In the genomic region with DNA sequence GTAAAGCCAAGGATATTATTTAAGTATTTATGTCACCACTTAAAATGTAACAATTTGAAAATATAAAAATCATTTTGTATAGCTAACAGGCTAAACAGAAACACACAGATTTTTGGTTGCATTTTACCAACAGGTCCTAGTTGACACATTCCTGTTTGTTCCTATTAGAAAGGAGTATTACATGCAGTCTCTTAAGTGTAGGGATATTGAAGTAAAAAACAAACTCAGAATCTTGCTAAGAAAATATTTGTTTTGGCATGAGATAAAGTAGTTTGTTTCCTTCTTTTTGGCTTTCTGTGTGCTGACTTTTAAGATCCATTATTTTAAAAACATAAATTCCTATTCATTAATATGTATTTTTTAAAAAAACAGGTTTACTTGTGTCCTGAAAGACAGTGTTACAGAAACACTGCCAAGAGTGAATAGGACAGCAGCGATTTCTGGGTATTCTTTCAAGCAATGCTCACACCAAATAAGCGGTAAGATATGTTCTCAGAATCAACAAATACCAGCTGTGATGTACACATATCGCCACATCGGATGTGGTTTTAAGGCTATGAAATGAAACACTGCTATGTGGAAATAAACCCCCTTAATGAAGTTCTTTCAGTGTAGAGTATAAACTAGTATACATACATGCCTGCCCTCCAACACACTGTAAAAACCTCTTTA, we compare ENCODE assay signal across 31 cellular contexts. TPM values are rescaled to one million over a fixed set of nuclear protein-coding genes. Genes with fewer than 3 reads are reported as not detected.
"Had no signal": no experiment of that assay in that cellular context is flagged by ENCODE, and none has a peak within 500 bp of the region (broad histone marks: within the 10 kb centered on the region; RNA-seq: fewer than 3 reads in every experiment).

No MANE protein-coding gene starts in this region.

- H3K9me3 ChIP-seq: lower lobe of right lung, neutrophil, right atrium auricular region, sigmoid colon, tibial nerve, uterus had no signal

- ATAC-seq: natural killer cell; stimulated activated memory B cell treated with anti-CD40 and anti-IgM and Interleukin-4, amounts not matched to agents 10 μg/mL and 1 μg/mL and 100 μg/mL, for 72 hours; stimulated activated naive CD8-positive, alpha-beta T cell treated with anti-CD3 and anti-CD28 coated beads, Interleukin-15, amount 100 ng/mL, for 72 hours had no signal

- H3K36me3 ChIP-seq: lower lobe of right lung, neural progenitor cell, neutrophil, right atrium auricular region, sigmoid colon, tibial nerve, uterus had no signal

- H3K4me3 ChIP-seq: lower lobe of right lung, neural progenitor cell, right atrium auricular region, sigmoid colon, smooth muscle cell, tibial nerve, uterus had no signal

- DNase-seq: hypothalamus; immature natural killer cell; islet precursor cell; lower lobe of right lung; mammary epithelial cell; mesenchymal stem cell; naive B cell; natural killer cell; nephron progenitor cell; occipital lobe; sigmoid colon; stimulated activated CD4-positive, alpha-beta T cell treated with anti-CD3 and anti-CD28 coated beads, Interleukin-1b, Interleukin-23, amount 100 ng/mL, for 48 hours; stimulated activated CD4-positive, alpha-beta T cell treated with anti-CD3 and anti-CD28 coated beads, Interleukin-2, amount 100 ng/mL, for 48 hours; stimulated activated CD4-positive, alpha-beta T cell treated with anti-CD3 and anti-CD28 coated beads, Interleukin-4, amount 100 ng/mL, for 4 hours; stimulated activated CD8-positive, alpha-beta memory T cell treated with anti-CD3 and anti-CD28 coated beads, Interleukin-4, amount 100 ng/mL, for 48 hours; stimulated activated naive CD4-positive, alpha-beta T cell treated with Interleukin-2 at 50 U/mL for 16 hours; stimulated activated naive CD8-positive, alpha-beta T cell treated with anti-CD3 and anti-CD28 coated beads, Interleukin-15, amount 100 ng/mL, for 72 hours; substantia nigra; uterus had no signal

- H3K27me3 ChIP-seq: neural progenitor cell, right atrium auricular region, sigmoid colon, tibial nerve, uterus had no signal

- H3K27ac ChIP-seq: lower lobe of right lung, neural progenitor cell, neutrophil, right atrium auricular region, sigmoid colon, tibial nerve, uterus had no signal

- H3K4me1 ChIP-seq: lower lobe of right lung, neural progenitor cell, right atrium auricular region, sigmoid colon, tibial nerve, uterus had no signal

RNA-seq across cellular contexts. Expression of a gene that starts 6.8 kb away (rescaled TPM):
- total RNA-seq: kidney epithelial cell, mammary epithelial cell, occipital lobe, osteocyte, pulmonary artery endothelial cell, right atrium auricular region, smooth muscle cell, ureter had no signal
- polyA plus RNA-seq: immature natural killer cell, mammary epithelial cell, smooth muscle cell, thymus had no signal

RNA-seq across cellular contexts. Expression of a gene that starts 45.5 kb away (rescaled TPM):
- total RNA-seq: mammary epithelial cell, progenitor cell of endocrine pancreas, pulmonary artery endothelial cell, smooth muscle cell had no signal
- polyA plus RNA-seq: immature natural killer cell, mammary epithelial cell, smooth muscle cell had no signal
